10 cellular contexts compared by ENCODE assay signal in the genomic region with DNA sequence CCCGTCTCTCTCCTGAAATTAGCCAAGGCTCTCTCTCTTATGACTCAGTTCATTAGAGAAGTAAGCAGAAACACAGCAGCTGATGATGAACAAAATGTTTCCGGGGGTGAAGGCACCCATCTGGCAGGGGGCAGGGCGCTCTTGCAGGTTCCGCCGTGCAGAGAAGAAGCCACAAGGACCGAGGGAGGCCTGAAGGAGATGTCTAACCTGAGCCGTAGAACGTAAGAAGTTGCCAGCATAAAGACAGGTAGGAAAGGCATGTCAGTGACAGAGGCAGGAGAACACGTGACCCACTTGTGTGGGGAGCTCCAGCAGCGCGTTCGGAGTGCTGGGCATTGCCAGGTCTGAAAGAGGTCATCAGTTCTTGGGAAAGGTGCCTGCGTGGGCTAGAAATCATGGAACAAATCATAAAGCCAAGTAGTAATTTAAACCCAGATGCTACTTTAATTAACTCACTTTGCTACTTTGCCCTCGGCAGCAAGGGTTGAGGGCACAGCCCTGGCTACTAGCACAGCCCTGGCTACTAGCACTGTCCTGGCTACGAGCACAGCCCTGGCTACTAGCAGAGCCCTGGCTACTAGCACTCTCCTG.
DNase-seq lines count a peak whose midpoint lies in the region; ATAC-seq, FAIRE-seq and TF ChIP-seq lines count a peak whose summit lies in the region.
"Had no signal": no experiment of that assay in that cellular context is flagged by ENCODE, and none has a peak within 500 bp of the region (broad histone marks: within the 10 kb centered on the region; RNA-seq: fewer than 3 reads in every experiment).

No MANE protein-coding gene starts in this region.

- no peak for TF ChIP-seq RAD21 in HepG2 (CRISPR knock-in tag; IDR thresholded peaks at IDR 0.05)

- H3K27me3 Mint-ChIP-seq in activated naive CD4-positive, alpha-beta T cell treated with anti-CD3 and anti-CD28 coated beads, Interleukin-2, amount 10 ng/mL, durations not matched to agents 7 days and 5 days, result no peaks in the 10 kb centered on the region

- no peak for TF ChIP-seq CTCF in cardiac muscle cell (IDR thresholded peaks at IDR 0.05; ENCODE audit: low read depth, low read length)
- no peak for TF ChIP-seq CTCF in left ventricle myocardium inferior (IDR thresholded peaks at IDR 0.05; ENCODE audit: borderline replicate concordance)
- TF ChIP-seq CTCF in HepG2 (CRISPR knock-in tag; IDR thresholded peaks at IDR 0.05), result no peak
- TF ChIP-seq CTCF in uterus (IDR thresholded peaks at IDR 0.05), result no peak
- TF ChIP-seq CTCF in Peyer's patch (IDR thresholded peaks at IDR 0.05), result no peak

- H3K4me2 ChIP-seq in HepG2 (ENCODE audit: low read depth, low read length), result no peak overlapping the region
- H3K4me2 ChIP-seq: BLaER1 had no signal

- no peaks in the 10 kb centered on the region for H3K4me1 ChIP-seq in cardiac muscle cell (ENCODE audit: low read depth)
- H3K4me1 ChIP-seq in left ventricle myocardium inferior, result peaks cover 12% of the 10 kb centered on the region
- no peaks in the 10 kb centered on the region for H3K4me1 ChIP-seq in HepG2 (ENCODE audit: insufficient read depth, low read length)
- peaks cover 0 to 5% of the 10 kb centered on the region in 2 donors for H3K4me1 ChIP-seq in uterus
- no peaks in the 10 kb centered on the region for H3K4me1 ChIP-seq in Peyer's patch

- peaks cover 50% of the 10 kb centered on the region for H3K36me3 Mint-ChIP-seq in activated naive CD4-positive, alpha-beta T cell treated with anti-CD3 and anti-CD28 coated beads, Interleukin-2, amount 10 ng/mL, durations not matched to agents 7 days and 5 days

- ATAC-seq in HepG2 (peak; percentile 25; the same call in 1 of the 3 replicates), GM21717 (IDR thresholded peaks at IDR 0.05; ENCODE audit: unreplicated experiment) (no peak)

- H3K9me3 Mint-ChIP-seq in activated naive CD4-positive, alpha-beta T cell treated with anti-CD3 and anti-CD28 coated beads, Interleukin-2, amount 10 ng/mL, durations not matched to agents 7 days and 5 days, result peaks cover 4% of the 10 kb centered on the region

- intact Hi-C loops in left ventricle myocardium inferior (cut with micrococcal nuclease) (no loop called here), HepG2 (cut with micrococcal nuclease; ENCODE audit: unreplicated experiment) (no loop called here), uterus (cut with DNase I; ENCODE audit: low total_unique reads) (no loop called here)

- H3K27ac ChIP-seq in cardiac muscle cell (peak overlapping the region; percentile 58), left ventricle myocardium inferior (replicated peaks) (no peak overlapping the region), HepG2 (ENCODE audit: extremely low read length, insufficient read depth, low read length) (no peak overlapping the region), uterus (peak overlapping the region; percentile 17 to 24), Peyer's patch (no peak overlapping the region)
- H3K27ac ChIP-seq: BLaER1 had no signal

- peak overlapping the region; percentile 93 for H3K27ac Mint-ChIP-seq in activated naive CD4-positive, alpha-beta T cell treated with anti-CD3 and anti-CD28 coated beads, Interleukin-2, amount 10 ng/mL, durations not matched to agents 7 days and 5 days

- H3K4me3 ChIP-seq in cardiac muscle cell (no peak overlapping the region), left ventricle myocardium inferior (no peak overlapping the region), HepG2 (replicated peaks in 1 of 3; ENCODE audit: insufficient read depth in 1 of 3, low read depth in 2 of 3, low read length in 3 of 3) (no peak overlapping the region), uterus (no peak overlapping the region), Peyer's patch (no peak overlapping the region)
- H3K4me3 ChIP-seq: BLaER1 had no signal

- H3K4me1 Mint-ChIP-seq in activated naive CD4-positive, alpha-beta T cell treated with anti-CD3 and anti-CD28 coated beads, Interleukin-2, amount 10 ng/mL, durations not matched to agents 7 days and 5 days, result peaks cover 58% of the 10 kb centered on the region

- TF ChIP-seq EP300 in HepG2 (IDR thresholded peaks at IDR 0.05; ENCODE audit: low read depth in 2 of 2, low read length in 2 of 2) (no peak), HepG2 (CRISPR knock-in tag; IDR thresholded peaks at IDR 0.05; ENCODE audit: borderline replicate concordance) (no peak)

- no TSS peak for BruUV-seq in HepG2 (replicated peaks; lab: Mats Ljungman, UMichigan)

- WGBS in HepG2 (ENCODE audit: low lambda C conversion rate), result 97% methylated on average over 15 of the region's 15 CpGs

- H4K20me1 ChIP-seq in HepG2 (ENCODE audit: insufficient read depth, low read length), result no peaks in the 10 kb centered on the region

- no peak overlapping the region for H3K9ac ChIP-seq in HepG2 (ENCODE audit: insufficient read depth, low read depth, low read length)
- H3K9ac ChIP-seq: BLaER1 had no signal

- H3K9me3 ChIP-seq in cardiac muscle cell (ENCODE audit: low read depth) (no peaks in the 10 kb centered on the region), left ventricle myocardium inferior (replicated peaks) (no peaks in the 10 kb centered on the region), HepG2 (ENCODE audit: low read length) (peaks cover 10% of the 10 kb centered on the region), uterus (no peaks in the 10 kb centered on the region), Peyer's patch (no peaks in the 10 kb centered on the region)

- peak overlapping the region; percentile 39 for H3K4me3 Mint-ChIP-seq in activated naive CD4-positive, alpha-beta T cell treated with anti-CD3 and anti-CD28 coated beads, Interleukin-2, amount 10 ng/mL, durations not matched to agents 7 days and 5 days

- H3K79me2 ChIP-seq in HepG2 (ENCODE audit: insufficient read depth, low read length), result no peaks in the 10 kb centered on the region

- TF ChIP-seq POLR2A in HepG2 (IDR thresholded peaks at IDR 0.05; ENCODE audit: insufficient read depth in 1 of 2, low read depth in 2 of 2, low read length in 2 of 2), result no peak
- TF ChIP-seq POLR2A in uterus (IDR thresholded peaks at IDR 0.05), result no peak
- no peak for TF ChIP-seq POLR2A in Peyer's patch (IDR thresholded peaks at IDR 0.05)

- in situ Hi-C loops in HepG2 (cut with HindIII; ENCODE audit: extremely low pct_ligation_motif_present, low pct_unique_long_range_greater_than_20kb), result no loop called here

- CTCF ChIA-PET in activated naive CD4-positive, alpha-beta T cell treated with anti-CD3 and anti-CD28 coated beads, Interleukin-2, amount 10 ng/mL, durations not matched to agents 7 days and 5 days (lab: Charles Lee), result interaction anchor here (0.9 kb wide), 1 partner anchor 12 kb away, joined by 3 read pairs; no protein-coding TSS in a partner anchor
- CTCF ChIA-PET in HepG2 (lab: Yijun Ruan, JAX; ENCODE audit: low intra/inter-chr PET ratio, low total read pairs), result no interaction called here

- H2AFZ ChIP-seq in HepG2 (ENCODE audit: low read length), result no peak overlapping the region

- no peak for FAIRE-seq in HepG2 (lab: Jason Lieb, UNC)

- POLR2A ChIA-PET in HepG2 (lab: Yijun Ruan, JAX), result no interaction called here

- DNase-seq in cardiac muscle cell (ENCODE audit: low read depth in 1 of 2, low spot score in 1 of 2) (no peak), left ventricle myocardium inferior (no peak), HepG2 (ENCODE audit: low spot score) (no peak), uterus (peak in 1 of 2 donors; percentile 58), Peyer's patch (no peak), iPS-NIHi7 (ENCODE audit: extremely low spot score) (no peak)
- DNase-seq in activated naive CD4-positive, alpha-beta T cell treated with anti-CD3 and anti-CD28 coated beads, Interleukin-2, amount 10 ng/mL, durations not matched to agents 7 days and 5 days, result peak; percentile 80
- DNase-seq: KBM-7 had no signal

- H3K36me3 ChIP-seq in cardiac muscle cell (no peaks in the 10 kb centered on the region), left ventricle myocardium inferior (no peaks in the 10 kb centered on the region), HepG2 (replicated peaks in 1 of 2; ENCODE audit: control insufficient read depth in 1 of 2, insufficient read depth in 2 of 2, low read length in 2 of 2) (peaks cover 20 to 32% of the 10 kb centered on the region in 2 experiments; a peak in 4 of 5 replicates), uterus (no peaks in the 10 kb centered on the region), Peyer's patch (no peaks in the 10 kb centered on the region)

- no peaks in the 10 kb centered on the region for H3K27me3 ChIP-seq in cardiac muscle cell
- no peaks in the 10 kb centered on the region for H3K27me3 ChIP-seq in left ventricle myocardium inferior (ENCODE audit: low read depth)
- H3K27me3 ChIP-seq in HepG2 (ENCODE audit: control insufficient read depth in 1 of 2, insufficient read depth in 2 of 2, low read length in 2 of 2), result no peaks in the 10 kb centered on the region
- no peaks in the 10 kb centered on the region for H3K27me3 ChIP-seq in uterus
- H3K27me3 ChIP-seq in Peyer's patch, result no peaks in the 10 kb centered on the region
- H3K27me3 ChIP-seq: BLaER1 had no signal

TF ChIP-seq in HepG2, 621 proteins besides CTCF, POLR2A, EP300 and RAD21 (continues in another document):
- TF ChIP-seq ZSCAN22 (CRISPR knock-in tag; IDR thresholded peaks at IDR 0.05), result no peak
- TF ChIP-seq NFATC3 (CRISPR knock-in tag; IDR thresholded peaks at IDR 0.05), result no peak
- TF ChIP-seq ZNF292 (CRISPR knock-in tag; IDR thresholded peaks at IDR 0.05; ENCODE audit: borderline replicate concordance, low read depth), result no peak
- no peak for TF ChIP-seq ZNF317 (CRISPR knock-in tag; IDR thresholded peaks at IDR 0.05)
- TF ChIP-seq ZNF605 (CRISPR knock-in tag; IDR thresholded peaks at IDR 0.05), result no peak
- TF ChIP-seq, protein P1, sequence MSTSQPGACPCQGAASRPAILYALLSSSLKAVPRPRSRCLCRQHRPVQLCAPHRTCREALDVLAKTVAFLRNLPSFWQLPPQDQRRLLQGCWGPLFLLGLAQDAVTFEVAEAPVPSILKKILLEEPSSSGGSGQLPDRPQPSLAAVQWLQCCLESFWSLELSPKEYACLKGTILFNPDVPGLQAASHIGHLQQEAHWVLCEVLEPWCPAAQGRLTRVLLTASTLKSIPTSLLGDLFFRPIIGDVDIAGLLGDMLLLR (CRISPR knock-in tag; IDR thresholded peaks at IDR 0.05), result no peak
- TF ChIP-seq SNAI1 (CRISPR knock-in tag; IDR thresholded peaks at IDR 0.05; ENCODE audit: borderline replicate concordance), result no peak
- no peak for TF ChIP-seq ZNF430 (CRISPR knock-in tag; IDR thresholded peaks at IDR 0.05)
- TF ChIP-seq ARHGAP35 (CRISPR knock-in tag; IDR thresholded peaks at IDR 0.05; ENCODE audit: borderline replicate concordance), result no peak
- TF ChIP-seq, protein P2, sequence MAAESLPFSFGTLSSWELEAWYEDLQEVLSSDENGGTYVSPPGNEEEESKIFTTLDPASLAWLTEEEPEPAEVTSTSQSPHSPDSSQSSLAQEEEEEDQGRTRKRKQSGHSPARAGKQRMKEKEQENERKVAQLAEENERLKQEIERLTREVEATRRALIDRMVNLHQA (CRISPR knock-in tag; IDR thresholded peaks at IDR 0.05), result no peak

Comparison
In these comparisons a context has a peak if more than half of its experiments do, and no peak if none do; other contexts are left out.
1. H3K27ac ChIP-seq: peak in cardiac muscle cell (single experiment) and uterus (2 of 2); none in left ventricle myocardium inferior (single experiment), HepG2 (single experiment) and Peyer's patch (0 of 4).